Comparison of ENCODE assay signal across 1 cellular context in the genomic region with DNA sequence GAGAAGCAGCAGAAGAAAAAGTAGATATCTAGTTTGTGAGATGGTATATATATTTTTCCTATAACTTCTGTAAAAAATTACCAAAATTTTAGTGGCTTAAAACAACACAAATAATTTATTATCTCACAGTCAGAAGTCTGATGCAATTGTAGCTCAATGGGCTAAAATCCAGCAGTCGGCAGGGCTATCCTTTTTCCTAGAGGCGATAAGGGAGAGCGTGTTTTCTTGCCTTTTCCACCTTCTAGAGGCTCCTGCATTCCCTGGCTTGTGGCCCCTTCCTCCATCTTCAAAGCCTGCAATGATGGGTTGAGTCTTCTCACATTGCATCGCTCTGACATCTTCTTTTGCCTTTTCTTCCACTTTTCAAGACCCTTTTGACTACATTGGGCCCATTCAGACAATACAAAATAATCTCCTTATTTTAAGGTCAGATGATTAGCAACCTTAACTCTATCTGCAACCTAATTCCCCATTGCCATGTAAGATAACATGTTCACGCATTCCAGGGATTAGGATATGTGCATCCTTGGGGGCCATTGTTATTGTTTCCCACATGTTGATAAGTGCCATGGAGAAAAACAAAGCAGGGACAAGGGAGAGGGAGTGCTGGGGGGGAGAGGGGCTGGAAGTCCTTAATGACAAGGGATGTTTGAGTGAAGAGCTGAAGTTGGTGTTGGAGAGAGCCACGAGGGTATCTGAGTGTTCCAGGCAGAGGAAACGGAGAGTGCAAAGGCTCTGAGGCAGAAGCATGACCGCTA.
A peak's percentile ranks its signal among the peaks of the same experiment; 100 is the strongest.
TF ChIP-seq lines count a peak whose summit lies in the region.

No MANE protein-coding gene starts in this region.

TF ChIP-seq in HEK293, 187 proteins besides CTCF, POLR2A, EP300 and RAD21:
- TF ChIP-seq, protein P1, sequence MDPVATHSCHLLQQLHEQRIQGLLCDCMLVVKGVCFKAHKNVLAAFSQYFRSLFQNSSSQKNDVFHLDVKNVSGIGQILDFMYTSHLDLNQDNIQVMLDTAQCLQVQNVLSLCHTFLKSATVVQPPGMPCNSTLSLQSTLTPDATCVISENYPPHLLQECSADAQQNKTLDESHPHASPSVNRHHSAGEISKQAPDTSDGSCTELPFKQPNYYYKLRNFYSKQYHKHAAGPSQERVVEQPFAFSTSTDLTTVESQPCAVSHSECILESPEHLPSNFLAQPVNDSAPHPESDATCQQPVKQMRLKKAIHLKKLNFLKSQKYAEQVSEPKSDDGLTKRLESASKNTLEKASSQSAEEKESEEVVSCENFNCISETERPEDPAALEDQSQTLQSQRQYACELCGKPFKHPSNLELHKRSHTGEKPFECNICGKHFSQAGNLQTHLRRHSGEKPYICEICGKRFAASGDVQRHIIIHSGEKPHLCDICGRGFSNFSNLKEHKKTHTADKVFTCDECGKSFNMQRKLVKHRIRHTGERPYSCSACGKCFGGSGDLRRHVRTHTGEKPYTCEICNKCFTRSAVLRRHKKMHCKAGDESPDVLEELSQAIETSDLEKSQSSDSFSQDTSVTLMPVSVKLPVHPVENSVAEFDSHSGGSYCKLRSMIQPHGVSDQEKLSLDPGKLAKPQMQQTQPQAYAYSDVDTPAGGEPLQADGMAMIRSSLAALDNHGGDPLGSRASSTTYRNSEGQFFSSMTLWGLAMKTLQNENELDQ (tag by site-specific recombination; IDR thresholded peaks at IDR 0.05; ENCODE audit: low read depth): no peak
- TF ChIP-seq ZNF146 (tag by site-specific recombination; IDR thresholded peaks at IDR 0.05): no peak
- TF ChIP-seq ZNF623 (tag by site-specific recombination; IDR thresholded peaks at IDR 0.05): peak; percentile 28; the same call in 1 of the 2 replicates
